24 cellular contexts compared by ENCODE assay signal in the genomic region with DNA sequence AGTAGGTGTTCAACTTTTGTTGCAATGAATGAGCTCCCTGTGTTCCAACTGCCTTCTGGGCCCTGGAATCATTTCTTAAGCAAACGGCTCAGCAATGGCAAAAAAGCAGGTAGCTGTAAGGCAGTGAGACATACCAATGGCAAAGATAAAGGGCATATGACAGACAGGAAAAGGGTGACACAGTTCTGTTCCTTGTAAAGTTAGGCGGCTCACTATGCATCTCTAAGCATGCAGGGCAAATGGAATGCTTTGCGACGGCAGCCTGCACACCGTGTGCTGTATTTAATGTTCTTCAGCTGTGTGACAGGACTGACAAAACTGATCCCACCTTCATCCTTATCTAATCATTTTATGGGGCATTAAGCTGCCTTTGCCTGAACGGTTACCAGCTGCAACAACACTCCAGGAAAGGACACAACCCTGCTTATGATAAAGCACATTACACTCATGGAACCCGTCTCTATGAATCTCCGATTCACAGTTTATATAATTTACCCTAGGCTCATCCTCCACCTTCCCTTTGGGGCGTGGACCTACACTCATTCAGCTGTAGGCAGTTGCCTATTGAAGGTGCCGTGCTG.
DNase-seq lines count a peak whose midpoint lies in the region; ATAC-seq, FAIRE-seq and TF ChIP-seq lines count a peak whose summit lies in the region.
"Had no signal": no experiment of that assay in that cellular context is flagged by ENCODE, and none has a peak within 500 bp of the region (broad histone marks: within the 10 kb centered on the region; RNA-seq: fewer than 3 reads in every experiment).

No MANE protein-coding gene starts in this region.

- no peaks in the 10 kb centered on the region for H3K36me3 ChIP-seq in CD8-positive, alpha-beta T cell (ENCODE audit: insufficient read depth, low read length)
- H3K36me3 ChIP-seq in K562 (ENCODE audit: control insufficient read depth, insufficient read depth, low read length) (no peaks in the 10 kb centered on the region), neural cell (ENCODE audit: insufficient read depth, low read length) (no peaks in the 10 kb centered on the region), testis (ENCODE audit: low read depth, missing control alignments) (no peaks in the 10 kb centered on the region)
- H3K36me3 ChIP-seq: uterus had no signal

- no peaks in the 10 kb centered on the region for H3F3A ChIP-seq in neural cell (ENCODE audit: insufficient read depth, low read length, poor library complexity, severe bottlenecking)

- peaks cover 44% of the 10 kb centered on the region for H3K4me1 ChIP-seq in CD8-positive, alpha-beta T cell (ENCODE audit: insufficient read depth, low read length)
- no peaks in the 10 kb centered on the region for H3K4me1 ChIP-seq in K562 (replicated peaks in 1 of 2; ENCODE audit: control insufficient read depth in 2 of 2, insufficient read depth in 2 of 2, low read length in 2 of 2)
- H3K4me1 ChIP-seq in testis = no peaks in the 10 kb centered on the region
- H3K4me1 ChIP-seq: body of pancreas, uterus had no signal

- no peaks in the 10 kb centered on the region for H3K9me3 Mint-ChIP-seq in CD8-positive, alpha-beta T cell
- H3K9me3 Mint-ChIP-seq: HFFc6; stimulated activated effector memory CD8-positive, alpha-beta T cell treated with anti-CD3 and anti-CD28 coated beads, Interleukin-12 subunit alpha, Interleukin-12 subunit beta, amount 100 ng/mL, for 72 hours had no signal

- H3K79me2 ChIP-seq in K562 (ENCODE audit: control insufficient read depth, insufficient read depth, low read length) (no peaks in the 10 kb centered on the region), neural cell (replicated peaks; ENCODE audit: insufficient read depth, low read length) (no peaks in the 10 kb centered on the region)

- H3K9me3 ChIP-seq in CD8-positive, alpha-beta T cell (ENCODE audit: low read length) = no peaks in the 10 kb centered on the region
- H3K9me3 ChIP-seq in K562 (replicated peaks; ENCODE audit: control insufficient read depth, insufficient read depth, low read depth, low read length) = no peaks in the 10 kb centered on the region
- no peaks in the 10 kb centered on the region for H3K9me3 ChIP-seq in neural cell (ENCODE audit: low read length)
- H3K9me3 ChIP-seq in testis = no peaks in the 10 kb centered on the region
- H3K9me3 ChIP-seq: body of pancreas, uterus had no signal

- 3% methylated on average over 10 of the region's 10 CpGs for WGBS in K562 (ENCODE audit: insufficient coverage, low coverage, missing lambda C conversion rate)
- WGBS in testis, 2 donors = 73 to 79% methylated on average over 10 of the region's 10 CpGs

- H3K9me2 ChIP-seq in neural cell (ENCODE audit: insufficient read depth, low read length) = no peaks in the 10 kb centered on the region

- TF ChIP-seq EP300 in K562 (IDR thresholded peaks at IDR 0.05; ENCODE audit: low read length) (no peak), neural cell (conservative IDR thresholded peaks at IDR 0.05; ENCODE audit: poor library complexity, severe bottlenecking) (peak; percentile 35)

- no peaks in the 10 kb centered on the region for H4K20me1 ChIP-seq in K562 (replicated peaks; ENCODE audit: control insufficient read depth, insufficient read depth, low read length)
- no peaks in the 10 kb centered on the region for H4K20me1 ChIP-seq in neural cell (ENCODE audit: insufficient read depth)

- H3K36me3 Mint-ChIP-seq in CD8-positive, alpha-beta T cell = no peaks in the 10 kb centered on the region
- H3K36me3 Mint-ChIP-seq: stimulated activated effector memory CD8-positive, alpha-beta T cell treated with anti-CD3 and anti-CD28 coated beads, Interleukin-12 subunit alpha, Interleukin-12 subunit beta, amount 100 ng/mL, for 72 hours had no signal

- DNase-seq in CD8-positive, alpha-beta T cell = no peak
- DNase-seq in RWPE1 (ENCODE audit: low spot score) (no peak), K562 (ENCODE audit: extremely low read depth in 1 of 4, low spot score in 3 of 4) (no peak), iPS-NIHi11 (ENCODE audit: low spot score) (no peak), left lobe of liver (ENCODE audit: low spot score) (no peak), testis (no peak)
- DNase-seq: activated CD4-positive, alpha-beta T cell treated with anti-CD3 and anti-CD28 coated beads, Interleukin-2, amount 50 U/mL, for 4 hours; activated effector memory CD4-positive, alpha-beta T cell treated with Interleukin-2 at 50 U/mL for 16 hours; body of pancreas; HFFc6; left cardiac atrium; MM.1S; NCI-H1417; NCI-H2081 treated with DMSO at 0.1 percent for 48 hours; NCI-H446; SHP77 treated with DMSO at 0.1 percent for 48 hours; stimulated activated CD4-positive, alpha-beta T cell treated with anti-CD3 and anti-CD28 coated beads, Interleukin-2, amount 100 ng/mL, for 24 hours; substantia nigra; uterus had no signal

- H2AFZ ChIP-seq in K562 (ENCODE audit: low read depth, low read length) (no peak overlapping the region), neural cell (ENCODE audit: low read depth, low read length) (no peak overlapping the region)

- intact Hi-C loops in CD8-positive, alpha-beta T cell (cut with DNase I, micrococcal nuclease) = no loop called here
- intact Hi-C loops in K562 (cut with micrococcal nuclease) (no loop called here), testis (cut with DNase I; ENCODE audit: low total_unique reads) (no loop called here)

- in situ Hi-C loops in K562 (cut with MboI) = no loop called here

- H3K4me1 Mint-ChIP-seq in CD8-positive, alpha-beta T cell (ENCODE audit: low read depth) = peaks cover 59% of the 10 kb centered on the region

- BruUV-seq in K562 (replicated peaks; lab: Mats Ljungman, UMichigan) = no TSS peak

- H3K27ac ChIP-seq in CD8-positive, alpha-beta T cell (ENCODE audit: low read depth, low read length) = no peak overlapping the region
- peak overlapping the region; percentile 73 for H3K27ac ChIP-seq in RWPE1
- H3K27ac ChIP-seq in K562 (ENCODE audit: extremely low read depth, low read depth, low read length) = no peak overlapping the region
- H3K27ac ChIP-seq in neural cell (ENCODE audit: low read length) = no peak overlapping the region
- no peak overlapping the region for H3K27ac ChIP-seq in testis
- H3K27ac ChIP-seq: body of pancreas, uterus had no signal

- CTCF ChIA-PET in CD8-positive, alpha-beta T cell (lab: Charles Lee) = interaction anchor here (1.3 to 1.4 kb wide), 3 partner anchors 14 to 263 kb away, joined by 3 to 5 read pairs (median 4); no protein-coding TSS in a partner anchor
- CTCF ChIA-PET in RWPE1 (lab: Yijun Ruan, JAX) = interaction anchor here (0.6 kb wide), 1 partner anchor 135 kb away, joined by 3 read pairs; no protein-coding TSS in a partner anchor
- CTCF ChIA-PET in K562 (lab: Yijun Ruan, JAX; ENCODE audit: low intra/inter-chr PET ratio) = no interaction called here

- no peaks in the 10 kb centered on the region for H3K27me3 ChIP-seq in CD8-positive, alpha-beta T cell (ENCODE audit: insufficient read depth, low read length)
- H3K27me3 ChIP-seq in K562 (ENCODE audit: control insufficient read depth in 2 of 2, insufficient read depth in 2 of 2, low read length in 2 of 2) (peaks cover 0 to 31% of the 10 kb centered on the region in 2 experiments; a peak in 2 of 5 replicates), neural cell (ENCODE audit: insufficient read depth, low read depth, low read length) (no peaks in the 10 kb centered on the region), testis (no peaks in the 10 kb centered on the region)
- H3K27me3 ChIP-seq: body of pancreas, uterus had no signal

- TF ChIP-seq POLR2A in K562 (conservative IDR thresholded peaks at IDR 0.05) (no peak), testis (IDR thresholded peaks at IDR 0.05) (no peak)

- H3K27ac Mint-ChIP-seq in CD8-positive, alpha-beta T cell = peak overlapping the region; percentile 34
- H3K27ac Mint-ChIP-seq: HFFc6; stimulated activated effector memory CD8-positive, alpha-beta T cell treated with anti-CD3 and anti-CD28 coated beads, Interleukin-12 subunit alpha, Interleukin-12 subunit beta, amount 100 ng/mL, for 72 hours; WTC11 had no signal

- H3K9ac ChIP-seq in K562 (ENCODE audit: insufficient read depth in 1 of 2, low read depth in 2 of 2, low read length in 2 of 2) (no peak overlapping the region), neural cell (ENCODE audit: low read length) (no peak overlapping the region)

- H3K4me2 ChIP-seq in K562 (ENCODE audit: insufficient read depth, low read length) = no peak overlapping the region
- no peak overlapping the region for H3K4me2 ChIP-seq in neural cell (ENCODE audit: low read length)
- H3K4me2 ChIP-seq: smooth muscle cell had no signal

- no peak for TF ChIP-seq CTCF in CD8-positive, alpha-beta T cell (IDR thresholded peaks at IDR 0.05)
- no peak for TF ChIP-seq CTCF in RWPE1 (conservative IDR thresholded peaks at IDR 0.05; ENCODE audit: low read depth)
- TF ChIP-seq CTCF in K562 (IDR thresholded peaks at IDR 0.05 in 2 of 3, conservative IDR thresholded peaks at IDR 0.05 in 1 of 3; ENCODE audit: insufficient read depth in 2 of 3, low read depth in 1 of 3, low read length in 3 of 3) = no peak
- TF ChIP-seq CTCF in neural cell (IDR thresholded peaks at IDR 0.05; ENCODE audit: poor library complexity, severe bottlenecking) = no peak
- no peak for TF ChIP-seq CTCF in testis (IDR thresholded peaks at IDR 0.05)

- no peaks in the 10 kb centered on the region for H3K9me1 ChIP-seq in K562 (ENCODE audit: control insufficient read depth, insufficient read depth, low read length)

- no peaks in the 10 kb centered on the region for H3K27me3 Mint-ChIP-seq in CD8-positive, alpha-beta T cell (ENCODE audit: low read depth)

- FAIRE-seq in K562 (lab: Jason Lieb, UNC) = no peak

- H3K4me3 ChIP-seq in CD8-positive, alpha-beta T cell (ENCODE audit: low read depth, low read length) = no peak overlapping the region
- no peak overlapping the region for H3K4me3 ChIP-seq in K562
- H3K4me3 ChIP-seq in neural cell (ENCODE audit: low read length) = no peak overlapping the region
- H3K4me3 ChIP-seq in testis = no peak overlapping the region
- H3K4me3 ChIP-seq: body of pancreas, smooth muscle cell, uterus had no signal

- no peak overlapping the region for H3K4me3 Mint-ChIP-seq in CD8-positive, alpha-beta T cell
- H3K4me3 Mint-ChIP-seq: CD14-positive monocyte; HFFc6; stimulated activated effector memory CD8-positive, alpha-beta T cell treated with anti-CD3 and anti-CD28 coated beads, Interleukin-12 subunit alpha, Interleukin-12 subunit beta, amount 100 ng/mL, for 72 hours; WTC11 had no signal

- no peak for ATAC-seq in CD8-positive, alpha-beta T cell
- ATAC-seq in K562 (no peak), left lobe of liver (no peak)
- ATAC-seq: body of pancreas; left cardiac atrium; stimulated activated effector memory CD8-positive, alpha-beta T cell treated with anti-CD3 and anti-CD28 coated beads, Interleukin-12 subunit alpha, Interleukin-12 subunit beta, amount 100 ng/mL, for 72 hours had no signal

- no peak for TF ChIP-seq RAD21 in K562 (CRISPR knock-in tag; conservative IDR thresholded peaks at IDR 0.05 in 1 of 2, IDR thresholded peaks at IDR 0.05 in 1 of 2)
- TF ChIP-seq RAD21 in neural cell (conservative IDR thresholded peaks at IDR 0.05) = no peak

- POLR2A ChIA-PET in CD8-positive, alpha-beta T cell (lab: Charles Lee) = interaction anchor here (0.6 to 1.7 kb wide), 2 partner anchors 11 to 1545 kb away, joined by 3 to 5 read pairs; no protein-coding TSS in a partner anchor
- POLR2A ChIA-PET in RWPE1 (lab: Yijun Ruan, JAX; ENCODE audit: low non-redundant PET) (interaction anchor here (0.6 kb wide), 1 partner anchor 26 kb away, joined by 3 read pairs; no protein-coding TSS in a partner anchor), K562 (lab: Yijun Ruan, JAX) (interaction anchor here (0.6 to 0.7 kb wide), 3 partner anchors 12 to 604 kb away, joined by 3 to 4 read pairs (median 4); no protein-coding TSS in a partner anchor)
